14 cellular contexts compared by ENCODE assay signal in genomic region chr4:154014401-154015105, GRCh38.
DNase-seq lines count a peak whose midpoint lies in the region; ATAC-seq, FAIRE-seq and TF ChIP-seq lines count a peak whose summit lies in the region.
"Had no signal": no experiment of that assay in that cellular context is flagged by ENCODE, and none has a peak within 500 bp of the region (broad histone marks: within the 10 kb centered on the region; RNA-seq: fewer than 3 reads in every experiment).

No MANE protein-coding gene starts in this region.

- H3K9me3 Mint-ChIP-seq in chondrocyte (ENCODE audit: low read depth), result peaks cover 4% of the 10 kb centered on the region
- no peaks in the 10 kb centered on the region for H3K9me3 Mint-ChIP-seq in CD8-positive, alpha-beta T cell
- H3K9me3 Mint-ChIP-seq: CD4-positive, CD25-positive, alpha-beta regulatory T cell had no signal

- H3K27me3 ChIP-seq in CD8-positive, alpha-beta T cell (ENCODE audit: insufficient read depth, low read length), result no peaks in the 10 kb centered on the region

- H3K36me3 Mint-ChIP-seq in chondrocyte (ENCODE audit: low read depth), result peaks cover 3% of the 10 kb centered on the region
- no peaks in the 10 kb centered on the region for H3K36me3 Mint-ChIP-seq in CD8-positive, alpha-beta T cell
- H3K36me3 Mint-ChIP-seq: CD4-positive, CD25-positive, alpha-beta regulatory T cell had no signal

- CTCF ChIA-PET in HEK293 (lab: Yijun Ruan, JAX), result interaction anchor here (0.6 kb wide), 1 partner anchor 287 kb away, joined by 8 read pairs; no protein-coding TSS in a partner anchor
- CTCF ChIA-PET in CD8-positive, alpha-beta T cell (lab: Charles Lee), result interaction anchor here (0.6 kb wide), 1 partner anchor 115 kb away, joined by 3 read pairs; no protein-coding TSS in a partner anchor

- H3K9me3 ChIP-seq in HEK293 (ENCODE audit: control insufficient read depth, insufficient read depth, low read depth, low read length), result no peaks in the 10 kb centered on the region
- no peaks in the 10 kb centered on the region for H3K9me3 ChIP-seq in CD8-positive, alpha-beta T cell (ENCODE audit: low read length)

- intact Hi-C loops in CD8-positive, alpha-beta T cell (cut with DNase I, micrococcal nuclease), result no loop called here

- H3K27ac Mint-ChIP-seq in chondrocyte (ENCODE audit: unreplicated experiment), result peak overlapping the region; percentile 90
- no peak overlapping the region for H3K27ac Mint-ChIP-seq in CD8-positive, alpha-beta T cell
- H3K27ac Mint-ChIP-seq: CD4-positive, CD25-positive, alpha-beta regulatory T cell had no signal

- H3K4me1 ChIP-seq in HEK293 (ENCODE audit: control insufficient read depth, insufficient read depth, low read length), result peaks cover 2% of the 10 kb centered on the region; the same call in 1 of the 2 replicates
- no peaks in the 10 kb centered on the region for H3K4me1 ChIP-seq in CD8-positive, alpha-beta T cell (ENCODE audit: insufficient read depth, low read length)

- no peaks in the 10 kb centered on the region for H3K36me3 ChIP-seq in HEK293 (ENCODE audit: control insufficient read depth in 2 of 2, insufficient read depth in 1 of 2, low read length in 2 of 2)
- no peaks in the 10 kb centered on the region for H3K36me3 ChIP-seq in CD8-positive, alpha-beta T cell (ENCODE audit: insufficient read depth, low read length)

- H3K27ac ChIP-seq in HEK293 (ENCODE audit: extremely low read depth, low read depth, low read length), result no peak overlapping the region
- H3K27ac ChIP-seq in CD8-positive, alpha-beta T cell (ENCODE audit: low read depth, low read length), result no peak overlapping the region

- POLR2A ChIA-PET in HEK293 (lab: Yijun Ruan, JAX), result no interaction called here
- POLR2A ChIA-PET in CD8-positive, alpha-beta T cell (lab: Charles Lee), result no interaction called here

- no peak for FAIRE-seq in GM12891 (lab: Jason Lieb, UNC)
- FAIRE-seq: H54, K562 had no signal

- TF ChIP-seq CTCF in HEK293 (tag by site-specific recombination; IDR thresholded peaks at IDR 0.05) (no peak), chondrocyte (IDR thresholded peaks at IDR 0.05) (no peak)
- no peak for TF ChIP-seq CTCF in CD8-positive, alpha-beta T cell (IDR thresholded peaks at IDR 0.05)

- H3K4me3 ChIP-seq in HEK293 (ENCODE audit: low read depth, low read length), result no peak overlapping the region
- H3K4me3 ChIP-seq in skeletal muscle cell (ENCODE audit: low read depth, low read length), result no peak overlapping the region
- no peak overlapping the region for H3K4me3 ChIP-seq in CD8-positive, alpha-beta T cell (ENCODE audit: low read depth, low read length)
- H3K4me3 ChIP-seq: K562 had no signal

- no peak for DNase-seq in chondrocyte (ENCODE audit: low spot score)
- peak; percentile 81 for DNase-seq in left kidney (ENCODE audit: low read depth, low spot score)
- DNase-seq in skeletal muscle cell (ENCODE audit: low read depth), result peak; percentile 14
- DNase-seq in CD8-positive, alpha-beta T cell, result no peak
- no peak for DNase-seq in GM12891 (ENCODE audit: insufficient read length, low spot score)
- no peak for DNase-seq in GM03348 (ENCODE audit: low spot score)
- DNase-seq: CD4-positive, CD25-positive, alpha-beta regulatory T cell; DMS 273 treated with DMSO at 0.1 percent for 48 hours; NCI-H2107; NCI-H345; NCI-H526 treated with DMSO at 0.1 percent for 48 hours had no signal

- H3K4me3 Mint-ChIP-seq in chondrocyte (ENCODE audit: unreplicated experiment), result peak overlapping the region; percentile 26
- no peak overlapping the region for H3K4me3 Mint-ChIP-seq in CD8-positive, alpha-beta T cell
- H3K4me3 Mint-ChIP-seq: CD4-positive, CD25-positive, alpha-beta regulatory T cell had no signal

- no peaks in the 10 kb centered on the region for H3K27me3 Mint-ChIP-seq in chondrocyte (ENCODE audit: low read depth)
- H3K27me3 Mint-ChIP-seq in CD8-positive, alpha-beta T cell (ENCODE audit: low read depth), result peaks cover 3% of the 10 kb centered on the region

- H3K4me1 Mint-ChIP-seq in chondrocyte (ENCODE audit: low read depth), result peaks cover 51% of the 10 kb centered on the region
- H3K4me1 Mint-ChIP-seq in CD8-positive, alpha-beta T cell (ENCODE audit: low read depth), result no peaks in the 10 kb centered on the region

- TF ChIP-seq POLR2A in GM12891 (IDR thresholded peaks at IDR 0.05; ENCODE audit: low read depth, low read length), result no peak

- ATAC-seq in CD8-positive, alpha-beta T cell, result no peak
- ATAC-seq: K562 had no signal

TF ChIP-seq in HEK293, 187 proteins besides CTCF, POLR2A, EP300 and RAD21 (continues in another document):
- TF ChIP-seq, protein P1, sequence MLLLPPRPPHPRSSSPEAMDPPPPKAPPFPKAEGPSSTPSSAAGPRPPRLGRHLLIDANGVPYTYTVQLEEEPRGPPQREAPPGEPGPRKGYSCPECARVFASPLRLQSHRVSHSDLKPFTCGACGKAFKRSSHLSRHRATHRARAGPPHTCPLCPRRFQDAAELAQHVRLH (tag by site-specific recombination; IDR thresholded peaks at IDR 0.05), result peak; percentile 54; the same call in 1 of the 2 replicates
- TF ChIP-seq ZNF335 (tag by site-specific recombination; conservative IDR thresholded peaks at IDR 0.05), result 0 out of 2 replicates have a peak, but pooled peaks have one; percentile 14
- TF ChIP-seq, protein P2, sequence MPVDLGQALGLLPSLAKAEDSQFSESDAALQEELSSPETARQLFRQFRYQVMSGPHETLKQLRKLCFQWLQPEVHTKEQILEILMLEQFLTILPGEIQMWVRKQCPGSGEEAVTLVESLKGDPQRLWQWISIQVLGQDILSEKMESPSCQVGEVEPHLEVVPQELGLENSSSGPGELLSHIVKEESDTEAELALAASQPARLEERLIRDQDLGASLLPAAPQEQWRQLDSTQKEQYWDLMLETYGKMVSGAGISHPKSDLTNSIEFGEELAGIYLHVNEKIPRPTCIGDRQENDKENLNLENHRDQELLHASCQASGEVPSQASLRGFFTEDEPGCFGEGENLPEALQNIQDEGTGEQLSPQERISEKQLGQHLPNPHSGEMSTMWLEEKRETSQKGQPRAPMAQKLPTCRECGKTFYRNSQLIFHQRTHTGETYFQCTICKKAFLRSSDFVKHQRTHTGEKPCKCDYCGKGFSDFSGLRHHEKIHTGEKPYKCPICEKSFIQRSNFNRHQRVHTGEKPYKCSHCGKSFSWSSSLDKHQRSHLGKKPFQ (tag by site-specific recombination; IDR thresholded peaks at IDR 0.05), result no peak
- TF ChIP-seq FEZF1 (tag by site-specific recombination; IDR thresholded peaks at IDR 0.05), result peak; percentile 35; the same call in 1 of the 2 replicates

TF ChIP-seq in GM12891, 5 proteins besides CTCF, POLR2A, EP300 and RAD21:
- no peak for TF ChIP-seq SPI1 (IDR thresholded peaks at IDR 0.05; ENCODE audit: low read depth, low read length)
- TF ChIP-seq POLR2AphosphoS5 (IDR thresholded peaks at IDR 0.05; ENCODE audit: low read depth, low read length), result no peak
- no peak for TF ChIP-seq PAX5 (IDR thresholded peaks at IDR 0.05; ENCODE audit: insufficient read depth, low read length, severe bottlenecking)
- no peak for TF ChIP-seq POU2F2 (IDR thresholded peaks at IDR 0.05; ENCODE audit: low read depth, low read length)
- TF ChIP-seq TAF1 (IDR thresholded peaks at IDR 0.05; ENCODE audit: low read depth, low read length), result no peak
TF ChIP-seq in GM12891: peak in this region for 0.

Comparison
In these comparisons a context has a peak if more than half of its experiments do, and no peak if none do; other contexts are left out.
1. DNase-seq: peak in left kidney (single experiment) and skeletal muscle cell (single experiment); none in chondrocyte (single experiment), CD8-positive, alpha-beta T cell (0 of 7), GM12891 (single experiment) and GM03348 (single experiment).